Comparison of ENCODE assay signal across 1 cellular context in the genomic region with DNA sequence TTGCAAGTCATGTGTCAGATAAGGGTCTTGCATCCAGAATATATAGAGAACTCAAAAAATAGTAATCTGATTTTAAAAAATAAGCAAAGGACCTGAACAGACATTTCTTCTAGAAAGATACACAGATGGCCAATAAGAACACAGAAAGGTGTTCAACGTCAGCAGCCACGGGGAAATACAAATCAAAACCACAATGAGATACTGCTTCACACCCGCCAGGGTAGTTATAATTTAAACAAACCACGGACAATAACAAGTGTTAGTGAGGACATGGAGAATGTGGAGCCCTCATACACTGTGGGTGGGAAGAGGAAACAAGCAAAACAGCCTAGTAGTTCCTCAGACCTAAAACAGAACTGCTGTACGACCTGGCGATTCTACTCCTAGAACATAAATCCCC.
TF ChIP-seq lines count a peak whose summit lies in the region.

No MANE protein-coding gene starts in this region.

TF ChIP-seq in GM12878, 131 proteins besides CTCF, POLR2A, EP300 and RAD21 (continues in another document):
- TF ChIP-seq, protein P1, sequence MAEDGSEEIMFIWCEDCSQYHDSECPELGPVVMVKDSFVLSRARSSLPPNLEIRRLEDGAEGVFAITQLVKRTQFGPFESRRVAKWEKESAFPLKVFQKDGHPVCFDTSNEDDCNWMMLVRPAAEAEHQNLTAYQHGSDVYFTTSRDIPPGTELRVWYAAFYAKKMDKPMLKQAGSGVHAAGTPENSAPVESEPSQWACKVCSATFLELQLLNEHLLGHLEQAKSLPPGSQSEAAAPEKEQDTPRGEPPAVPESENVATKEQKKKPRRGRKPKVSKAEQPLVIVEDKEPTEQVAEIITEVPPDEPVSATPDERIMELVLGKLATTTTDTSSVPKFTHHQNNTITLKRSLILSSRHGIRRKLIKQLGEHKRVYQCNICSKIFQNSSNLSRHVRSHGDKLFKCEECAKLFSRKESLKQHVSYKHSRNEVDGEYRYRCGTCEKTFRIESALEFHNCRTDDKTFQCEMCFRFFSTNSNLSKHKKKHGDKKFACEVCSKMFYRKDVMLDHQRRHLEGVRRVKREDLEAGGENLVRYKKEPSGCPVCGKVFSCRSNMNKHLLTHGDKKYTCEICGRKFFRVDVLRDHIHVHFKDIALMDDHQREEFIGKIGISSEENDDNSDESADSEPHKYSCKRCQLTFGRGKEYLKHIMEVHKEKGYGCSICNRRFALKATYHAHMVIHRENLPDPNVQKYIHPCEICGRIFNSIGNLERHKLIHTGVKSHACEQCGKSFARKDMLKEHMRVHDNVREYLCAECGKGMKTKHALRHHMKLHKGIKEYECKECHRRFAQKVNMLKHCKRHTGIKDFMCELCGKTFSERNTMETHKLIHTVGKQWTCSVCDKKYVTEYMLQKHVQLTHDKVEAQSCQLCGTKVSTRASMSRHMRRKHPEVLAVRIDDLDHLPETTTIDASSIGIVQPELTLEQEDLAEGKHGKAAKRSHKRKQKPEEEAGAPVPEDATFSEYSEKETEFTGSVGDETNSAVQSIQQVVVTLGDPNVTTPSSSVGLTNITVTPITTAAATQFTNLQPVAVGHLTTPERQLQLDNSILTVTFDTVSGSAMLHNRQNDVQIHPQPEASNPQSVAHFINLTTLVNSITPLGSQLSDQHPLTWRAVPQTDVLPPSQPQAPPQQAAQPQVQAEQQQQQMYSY (CRISPR knock-in tag; IDR thresholded peaks at IDR 0.05): no peak
- peak; percentile 49; the same call in 1 of the 2 replicates for TF ChIP-seq IKZF1 (conservative IDR thresholded peaks at IDR 0.05)
- peak; percentile 40; the same call in 1 of the 2 replicates for TF ChIP-seq RUNX3 (IDR thresholded peaks at IDR 0.05; ENCODE audit: low read length)
- TF ChIP-seq, protein P2, sequence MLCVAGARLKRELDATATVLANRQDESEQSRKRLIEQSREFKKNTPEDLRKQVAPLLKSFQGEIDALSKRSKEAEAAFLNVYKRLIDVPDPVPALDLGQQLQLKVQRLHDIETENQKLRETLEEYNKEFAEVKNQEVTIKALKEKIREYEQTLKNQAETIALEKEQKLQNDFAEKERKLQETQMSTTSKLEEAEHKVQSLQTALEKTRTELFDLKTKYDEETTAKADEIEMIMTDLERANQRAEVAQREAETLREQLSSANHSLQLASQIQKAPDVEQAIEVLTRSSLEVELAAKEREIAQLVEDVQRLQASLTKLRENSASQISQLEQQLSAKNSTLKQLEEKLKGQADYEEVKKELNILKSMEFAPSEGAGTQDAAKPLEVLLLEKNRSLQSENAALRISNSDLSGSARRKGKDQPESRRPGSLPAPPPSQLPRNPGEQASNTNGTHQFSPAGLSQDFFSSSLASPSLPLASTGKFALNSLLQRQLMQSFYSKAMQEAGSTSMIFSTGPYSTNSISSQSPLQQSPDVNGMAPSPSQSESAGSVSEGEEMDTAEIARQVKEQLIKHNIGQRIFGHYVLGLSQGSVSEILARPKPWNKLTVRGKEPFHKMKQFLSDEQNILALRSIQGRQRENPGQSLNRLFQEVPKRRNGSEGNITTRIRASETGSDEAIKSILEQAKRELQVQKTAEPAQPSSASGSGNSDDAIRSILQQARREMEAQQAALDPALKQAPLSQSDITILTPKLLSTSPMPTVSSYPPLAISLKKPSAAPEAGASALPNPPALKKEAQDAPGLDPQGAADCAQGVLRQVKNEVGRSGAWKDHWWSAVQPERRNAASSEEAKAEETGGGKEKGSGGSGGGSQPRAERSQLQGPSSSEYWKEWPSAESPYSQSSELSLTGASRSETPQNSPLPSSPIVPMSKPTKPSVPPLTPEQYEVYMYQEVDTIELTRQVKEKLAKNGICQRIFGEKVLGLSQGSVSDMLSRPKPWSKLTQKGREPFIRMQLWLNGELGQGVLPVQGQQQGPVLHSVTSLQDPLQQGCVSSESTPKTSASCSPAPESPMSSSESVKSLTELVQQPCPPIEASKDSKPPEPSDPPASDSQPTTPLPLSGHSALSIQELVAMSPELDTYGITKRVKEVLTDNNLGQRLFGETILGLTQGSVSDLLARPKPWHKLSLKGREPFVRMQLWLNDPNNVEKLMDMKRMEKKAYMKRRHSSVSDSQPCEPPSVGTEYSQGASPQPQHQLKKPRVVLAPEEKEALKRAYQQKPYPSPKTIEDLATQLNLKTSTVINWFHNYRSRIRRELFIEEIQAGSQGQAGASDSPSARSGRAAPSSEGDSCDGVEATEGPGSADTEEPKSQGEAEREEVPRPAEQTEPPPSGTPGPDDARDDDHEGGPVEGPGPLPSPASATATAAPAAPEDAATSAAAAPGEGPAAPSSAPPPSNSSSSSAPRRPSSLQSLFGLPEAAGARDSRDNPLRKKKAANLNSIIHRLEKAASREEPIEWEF (IDR thresholded peaks at IDR 0.05; ENCODE audit: insufficient replicate concordance, low read depth, low read length): no peak
- TF ChIP-seq, protein P3, sequence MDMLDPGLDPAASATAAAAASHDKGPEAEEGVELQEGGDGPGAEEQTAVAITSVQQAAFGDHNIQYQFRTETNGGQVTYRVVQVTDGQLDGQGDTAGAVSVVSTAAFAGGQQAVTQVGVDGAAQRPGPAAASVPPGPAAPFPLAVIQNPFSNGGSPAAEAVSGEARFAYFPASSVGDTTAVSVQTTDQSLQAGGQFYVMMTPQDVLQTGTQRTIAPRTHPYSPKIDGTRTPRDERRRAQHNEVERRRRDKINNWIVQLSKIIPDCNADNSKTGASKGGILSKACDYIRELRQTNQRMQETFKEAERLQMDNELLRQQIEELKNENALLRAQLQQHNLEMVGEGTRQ (IDR thresholded peaks at IDR 0.05; ENCODE audit: borderline replicate concordance, low read depth, low read length): no peak
- TF ChIP-seq CEBPB (IDR thresholded peaks at IDR 0.05; ENCODE audit: borderline replicate concordance in 1 of 2, low read depth in 2 of 2, low read length in 2 of 2): no peak
- TF ChIP-seq, protein P4, sequence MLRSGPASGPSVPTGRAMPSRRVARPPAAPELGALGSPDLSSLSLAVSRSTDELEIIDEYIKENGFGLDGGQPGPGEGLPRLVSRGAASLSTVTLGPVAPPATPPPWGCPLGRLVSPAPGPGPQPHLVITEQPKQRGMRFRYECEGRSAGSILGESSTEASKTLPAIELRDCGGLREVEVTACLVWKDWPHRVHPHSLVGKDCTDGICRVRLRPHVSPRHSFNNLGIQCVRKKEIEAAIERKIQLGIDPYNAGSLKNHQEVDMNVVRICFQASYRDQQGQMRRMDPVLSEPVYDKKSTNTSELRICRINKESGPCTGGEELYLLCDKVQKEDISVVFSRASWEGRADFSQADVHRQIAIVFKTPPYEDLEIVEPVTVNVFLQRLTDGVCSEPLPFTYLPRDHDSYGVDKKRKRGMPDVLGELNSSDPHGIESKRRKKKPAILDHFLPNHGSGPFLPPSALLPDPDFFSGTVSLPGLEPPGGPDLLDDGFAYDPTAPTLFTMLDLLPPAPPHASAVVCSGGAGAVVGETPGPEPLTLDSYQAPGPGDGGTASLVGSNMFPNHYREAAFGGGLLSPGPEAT (IDR thresholded peaks at IDR 0.05; ENCODE audit: low read depth): 0 out of 2 replicates have a peak, but pooled peaks have one; percentile 47
- no peak for TF ChIP-seq MYC (IDR thresholded peaks at IDR 0.05; ENCODE audit: insufficient read depth, insufficient read length, insufficient replicate concordance, low read length, severe bottlenecking)
- no peak for TF ChIP-seq PAX5 (IDR thresholded peaks at IDR 0.05; ENCODE audit: borderline replicate concordance, low read depth, low read length)
- TF ChIP-seq POLR2AphosphoS5 (IDR thresholded peaks at IDR 0.05; ENCODE audit: low read length): no peak
- TF ChIP-seq, protein P5, sequence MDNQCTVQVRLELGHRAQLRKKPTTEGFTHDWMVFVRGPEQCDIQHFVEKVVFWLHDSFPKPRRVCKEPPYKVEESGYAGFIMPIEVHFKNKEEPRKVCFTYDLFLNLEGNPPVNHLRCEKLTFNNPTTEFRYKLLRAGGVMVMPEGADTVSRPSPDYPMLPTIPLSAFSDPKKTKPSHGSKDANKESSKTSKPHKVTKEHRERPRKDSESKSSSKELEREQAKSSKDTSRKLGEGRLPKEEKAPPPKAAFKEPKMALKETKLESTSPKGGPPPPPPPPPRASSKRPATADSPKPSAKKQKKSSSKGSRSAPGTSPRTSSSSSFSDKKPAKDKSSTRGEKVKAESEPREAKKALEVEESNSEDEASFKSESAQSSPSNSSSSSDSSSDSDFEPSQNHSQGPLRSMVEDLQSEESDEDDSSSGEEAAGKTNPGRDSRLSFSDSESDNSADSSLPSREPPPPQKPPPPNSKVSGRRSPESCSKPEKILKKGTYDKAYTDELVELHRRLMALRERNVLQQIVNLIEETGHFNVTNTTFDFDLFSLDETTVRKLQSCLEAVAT (IDR thresholded peaks at IDR 0.05): peak; percentile 42; the same call in 1 of the 2 replicates
- TF ChIP-seq TAF1 (IDR thresholded peaks at IDR 0.05; ENCODE audit: borderline replicate concordance, low read depth, low read length): no peak
- TF ChIP-seq, protein P6, sequence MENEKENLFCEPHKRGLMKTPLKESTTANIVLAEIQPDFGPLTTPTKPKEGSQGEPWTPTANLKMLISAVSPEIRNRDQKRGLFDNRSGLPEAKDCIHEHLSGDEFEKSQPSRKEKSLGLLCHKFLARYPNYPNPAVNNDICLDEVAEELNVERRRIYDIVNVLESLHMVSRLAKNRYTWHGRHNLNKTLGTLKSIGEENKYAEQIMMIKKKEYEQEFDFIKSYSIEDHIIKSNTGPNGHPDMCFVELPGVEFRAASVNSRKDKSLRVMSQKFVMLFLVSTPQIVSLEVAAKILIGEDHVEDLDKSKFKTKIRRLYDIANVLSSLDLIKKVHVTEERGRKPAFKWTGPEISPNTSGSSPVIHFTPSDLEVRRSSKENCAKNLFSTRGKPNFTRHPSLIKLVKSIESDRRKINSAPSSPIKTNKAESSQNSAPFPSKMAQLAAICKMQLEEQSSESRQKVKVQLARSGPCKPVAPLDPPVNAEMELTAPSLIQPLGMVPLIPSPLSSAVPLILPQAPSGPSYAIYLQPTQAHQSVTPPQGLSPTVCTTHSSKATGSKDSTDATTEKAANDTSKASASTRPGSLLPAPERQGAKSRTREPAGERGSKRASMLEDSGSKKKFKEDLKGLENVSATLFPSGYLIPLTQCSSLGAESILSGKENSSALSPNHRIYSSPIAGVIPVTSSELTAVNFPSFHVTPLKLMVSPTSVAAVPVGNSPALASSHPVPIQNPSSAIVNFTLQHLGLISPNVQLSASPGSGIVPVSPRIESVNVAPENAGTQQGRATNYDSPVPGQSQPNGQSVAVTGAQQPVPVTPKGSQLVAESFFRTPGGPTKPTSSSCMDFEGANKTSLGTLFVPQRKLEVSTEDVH (IDR thresholded peaks at IDR 0.05; ENCODE audit: low read depth, partially characterized antibody): no peak
- no peak for TF ChIP-seq RCOR1 (conservative IDR thresholded peaks at IDR 0.05; ENCODE audit: low read depth, low read length)
- TF ChIP-seq, protein P7, sequence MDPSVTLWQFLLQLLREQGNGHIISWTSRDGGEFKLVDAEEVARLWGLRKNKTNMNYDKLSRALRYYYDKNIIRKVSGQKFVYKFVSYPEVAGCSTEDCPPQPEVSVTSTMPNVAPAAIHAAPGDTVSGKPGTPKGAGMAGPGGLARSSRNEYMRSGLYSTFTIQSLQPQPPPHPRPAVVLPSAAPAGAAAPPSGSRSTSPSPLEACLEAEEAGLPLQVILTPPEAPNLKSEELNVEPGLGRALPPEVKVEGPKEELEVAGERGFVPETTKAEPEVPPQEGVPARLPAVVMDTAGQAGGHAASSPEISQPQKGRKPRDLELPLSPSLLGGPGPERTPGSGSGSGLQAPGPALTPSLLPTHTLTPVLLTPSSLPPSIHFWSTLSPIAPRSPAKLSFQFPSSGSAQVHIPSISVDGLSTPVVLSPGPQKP (IDR thresholded peaks at IDR 0.05; ENCODE audit: low read depth, low read length): no peak
- no peak for TF ChIP-seq NFXL1 (IDR thresholded peaks at IDR 0.05; ENCODE audit: borderline replicate concordance)
- peak; percentile 65 for TF ChIP-seq RFX5 (IDR thresholded peaks at IDR 0.05; ENCODE audit: low read depth, low read length)
- no peak for TF ChIP-seq TBL1XR1 (IDR thresholded peaks at IDR 0.05; ENCODE audit: low read depth, low read length)
- TF ChIP-seq TCF7 (IDR thresholded peaks at IDR 0.05; ENCODE audit: borderline replicate concordance): no peak
- TF ChIP-seq NFYA (IDR thresholded peaks at IDR 0.05; ENCODE audit: borderline replicate concordance, low read depth, low read length): no peak
- no peak for TF ChIP-seq NRF1 (conservative IDR thresholded peaks at IDR 0.05; ENCODE audit: low read depth, low read length)
- no peak for TF ChIP-seq BMI1 (IDR thresholded peaks at IDR 0.05; ENCODE audit: borderline replicate concordance)
- TF ChIP-seq NR2F1 (conservative IDR thresholded peaks at IDR 0.05): no peak
- no peak for TF ChIP-seq HDGF (IDR thresholded peaks at IDR 0.05)
- peak; percentile 80; the same call in 1 of the 2 replicates for TF ChIP-seq MTA2 (IDR thresholded peaks at IDR 0.05; ENCODE audit: low read depth)
- TF ChIP-seq, protein P8, sequence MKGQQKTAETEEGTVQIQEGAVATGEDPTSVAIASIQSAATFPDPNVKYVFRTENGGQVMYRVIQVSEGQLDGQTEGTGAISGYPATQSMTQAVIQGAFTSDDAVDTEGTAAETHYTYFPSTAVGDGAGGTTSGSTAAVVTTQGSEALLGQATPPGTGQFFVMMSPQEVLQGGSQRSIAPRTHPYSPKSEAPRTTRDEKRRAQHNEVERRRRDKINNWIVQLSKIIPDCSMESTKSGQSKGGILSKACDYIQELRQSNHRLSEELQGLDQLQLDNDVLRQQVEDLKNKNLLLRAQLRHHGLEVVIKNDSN (IDR thresholded peaks at IDR 0.05; ENCODE audit: borderline replicate concordance, extremely low read length, insufficient read depth, low read depth, low read length): no peak
- no peak for TF ChIP-seq ASH2L (IDR thresholded peaks at IDR 0.05; ENCODE audit: borderline replicate concordance, low read depth)
- TF ChIP-seq, protein P9, sequence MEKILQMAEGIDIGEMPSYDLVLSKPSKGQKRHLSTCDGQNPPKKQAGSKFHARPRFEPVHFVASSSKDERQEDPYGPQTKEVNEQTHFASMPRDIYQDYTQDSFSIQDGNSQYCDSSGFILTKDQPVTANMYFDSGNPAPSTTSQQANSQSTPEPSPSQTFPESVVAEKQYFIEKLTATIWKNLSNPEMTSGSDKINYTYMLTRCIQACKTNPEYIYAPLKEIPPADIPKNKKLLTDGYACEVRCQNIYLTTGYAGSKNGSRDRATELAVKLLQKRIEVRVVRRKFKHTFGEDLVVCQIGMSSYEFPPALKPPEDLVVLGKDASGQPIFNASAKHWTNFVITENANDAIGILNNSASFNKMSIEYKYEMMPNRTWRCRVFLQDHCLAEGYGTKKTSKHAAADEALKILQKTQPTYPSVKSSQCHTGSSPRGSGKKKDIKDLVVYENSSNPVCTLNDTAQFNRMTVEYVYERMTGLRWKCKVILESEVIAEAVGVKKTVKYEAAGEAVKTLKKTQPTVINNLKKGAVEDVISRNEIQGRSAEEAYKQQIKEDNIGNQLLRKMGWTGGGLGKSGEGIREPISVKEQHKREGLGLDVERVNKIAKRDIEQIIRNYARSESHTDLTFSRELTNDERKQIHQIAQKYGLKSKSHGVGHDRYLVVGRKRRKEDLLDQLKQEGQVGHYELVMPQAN (conservative IDR thresholded peaks at IDR 0.05): no peak
- peak; percentile 66 to 70; a peak in 2 of 4 replicates for TF ChIP-seq IKZF2 (IDR thresholded peaks at IDR 0.05)
